Comparison of ENCODE assay signal across 28 cellular contexts in the genomic region with DNA sequence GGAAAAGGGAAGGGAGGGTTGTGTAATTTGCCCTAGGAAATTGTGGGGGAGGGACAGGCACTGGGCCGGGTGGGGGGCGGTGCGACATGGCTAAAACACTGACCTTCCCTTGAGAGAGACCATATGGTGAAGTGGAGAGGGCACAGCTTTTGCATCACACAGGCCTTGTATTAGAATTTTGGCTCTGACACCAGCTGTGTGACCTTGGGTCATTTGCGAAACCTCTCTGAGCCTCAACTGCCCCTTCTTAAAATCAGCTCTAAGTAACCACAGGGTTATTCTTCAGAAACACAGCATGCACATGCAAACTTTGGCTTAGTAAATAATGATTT. TPM values are rescaled to one million over a fixed set of nuclear protein-coding genes. Genes with fewer than 3 reads are reported as not detected.
A peak's percentile ranks its signal among the peaks of the same experiment; 100 is the strongest.
DNase-seq lines count a peak whose midpoint lies in the region; ATAC-seq, FAIRE-seq and TF ChIP-seq lines count a peak whose summit lies in the region.
"Had no signal": no experiment of that assay in that cellular context is flagged by ENCODE, and none has a peak within 500 bp of the region (broad histone marks: within the 10 kb centered on the region; RNA-seq: fewer than 3 reads in every experiment).

No MANE protein-coding gene starts in this region.

- TF ChIP-seq CTCF in HepG2 (CRISPR knock-in tag; IDR thresholded peaks at IDR 0.05) (no peak), right lobe of liver (IDR thresholded peaks at IDR 0.05) (no peak), esophagus muscularis mucosa (IDR thresholded peaks at IDR 0.05) (no peak), hepatocyte (IDR thresholded peaks at IDR 0.05; ENCODE audit: poor library complexity) (no peak), upper lobe of right lung (IDR thresholded peaks at IDR 0.05) (no peak), Peyer's patch (IDR thresholded peaks at IDR 0.05) (no peak), tibial artery (IDR thresholded peaks at IDR 0.05) (no peak)

- in situ Hi-C loops in HepG2 (cut with HindIII; ENCODE audit: extremely low pct_ligation_motif_present, low pct_unique_long_range_greater_than_20kb) = no loop called here

- H2AFZ ChIP-seq in HepG2 (ENCODE audit: low read length) = no peak overlapping the region
- no peak overlapping the region for H2AFZ ChIP-seq in hepatocyte

- BruUV-seq in HepG2 (replicated peaks; lab: Mats Ljungman, UMichigan) = no TSS peak

- H3K9me2 ChIP-seq in hepatocyte (replicated peaks; ENCODE audit: insufficient read depth) = no peaks in the 10 kb centered on the region

- H3K4me2 ChIP-seq in HepG2 (ENCODE audit: low read depth, low read length) (no peak overlapping the region), hepatocyte (no peak overlapping the region)
- H3K4me2 ChIP-seq: A549 had no signal

- POLR2A ChIA-PET in HepG2 (lab: Yijun Ruan, JAX) = no interaction called here

- DNase-seq in HepG2 (ENCODE audit: low spot score) (no peak), right lobe of liver (no peak), esophagus muscularis mucosa (ENCODE audit: extremely low spot score) (peak; percentile 88), hepatocyte (ENCODE audit: low spot score) (no peak), upper lobe of right lung (no peak), Peyer's patch (no peak), tibial artery (no peak)
- DNase-seq in activated effector memory CD4-positive, alpha-beta T cell treated with Interleukin-2 at 50 U/mL for 16 hours = no peak
- DNase-seq: activated CD4-positive, alpha-beta memory T cell treated with anti-CD3 and anti-CD28 coated beads, Interleukin-2, amount 10 ng/mL, durations not matched to agents 7 days and 5 days; activated CD4-positive, alpha-beta T cell treated with anti-CD3 and anti-CD28 coated beads for 1 hour; activated CD8-positive, alpha-beta memory T cell treated with anti-CD3 and anti-CD28 coated beads, Interleukin-2, amount 50 U/mL, for 48 hours; BE2C; CD8-positive, alpha-beta memory T cell; DMS 273 treated with DMSO at 0.1 percent for 48 hours; EL; NCI-H1105 treated with DMSO at 0.1 percent for 48 hours; NCI-H2029; RPMI8226; small intestine; stimulated activated CD4-positive, alpha-beta T cell treated with anti-CD3 and anti-CD28 coated beads, Interleukin-1b, Interleukin-23, amount 100 ng/mL, for 48 hours; transverse colon had no signal

- H3K4me1 ChIP-seq in HepG2 (ENCODE audit: insufficient read depth, low read length) (peaks cover 6% of the 10 kb centered on the region; the same call in 1 of the 2 replicates), right lobe of liver (no peaks in the 10 kb centered on the region), esophagus muscularis mucosa (no peaks in the 10 kb centered on the region), hepatocyte (ENCODE audit: insufficient read depth) (no peaks in the 10 kb centered on the region), upper lobe of right lung (no peaks in the 10 kb centered on the region), Peyer's patch (no peaks in the 10 kb centered on the region), tibial artery (peaks cover 0 to 13% (median 0%) of the 10 kb centered on the region in 4 donors)
- H3K4me1 ChIP-seq: A549, BE2C, transverse colon had no signal

- H3K27me3 ChIP-seq in HepG2 (ENCODE audit: control insufficient read depth in 1 of 2, insufficient read depth in 2 of 2, low read length in 2 of 2) = no peaks in the 10 kb centered on the region
- H3K27me3 ChIP-seq in right lobe of liver = no peaks in the 10 kb centered on the region
- H3K27me3 ChIP-seq in esophagus muscularis mucosa = no peaks in the 10 kb centered on the region
- no peaks in the 10 kb centered on the region for H3K27me3 ChIP-seq in hepatocyte
- no peaks in the 10 kb centered on the region for H3K27me3 ChIP-seq in upper lobe of right lung
- H3K27me3 ChIP-seq in Peyer's patch = no peaks in the 10 kb centered on the region
- H3K27me3 ChIP-seq in tibial artery = no peaks in the 10 kb centered on the region
- H3K27me3 ChIP-seq: transverse colon had no signal

- TF ChIP-seq POLR2A in HepG2 (IDR thresholded peaks at IDR 0.05; ENCODE audit: insufficient read depth in 1 of 2, low read depth in 2 of 2, low read length in 2 of 2) = no peak
- TF ChIP-seq POLR2A in right lobe of liver (IDR thresholded peaks at IDR 0.05) = no peak
- no peak for TF ChIP-seq POLR2A in esophagus muscularis mucosa (IDR thresholded peaks at IDR 0.05; ENCODE audit: low read depth)
- TF ChIP-seq POLR2A in Peyer's patch (IDR thresholded peaks at IDR 0.05) = no peak

- WGBS in HepG2 (ENCODE audit: low lambda C conversion rate) = 82% methylated on average over 4 of the region's 4 CpGs
- WGBS in right lobe of liver (ENCODE audit: insufficient coverage, low coverage, low lambda C conversion rate, missing lambda C conversion rate) = 78% methylated on average over 4 of the region's 4 CpGs
- WGBS in esophagus muscularis mucosa = 88% methylated on average over 4 of the region's 4 CpGs
- WGBS in hepatocyte (ENCODE audit: low lambda C conversion rate, missing lambda C conversion rate) = 80% methylated on average over 2 of the region's 4 CpGs

- intact Hi-C loops in HepG2 (cut with micrococcal nuclease; ENCODE audit: unreplicated experiment) (no loop called here), right lobe of liver (cut with DNase I) (no loop called here), esophagus muscularis mucosa (cut with DNase I) (no loop called here), upper lobe of right lung (cut with DNase I) (no loop called here), tibial artery (cut with DNase I; ENCODE audit: low total_unique reads) (no loop called here)

- no peak overlapping the region for H3K9ac ChIP-seq in HepG2 (ENCODE audit: insufficient read depth, low read depth, low read length)

- TF ChIP-seq RAD21 in HepG2 (CRISPR knock-in tag; IDR thresholded peaks at IDR 0.05) = no peak

- H3K36me3 ChIP-seq in HepG2 (replicated peaks in 1 of 2; ENCODE audit: control insufficient read depth in 1 of 2, insufficient read depth in 2 of 2, low read length in 2 of 2) = no peaks in the 10 kb centered on the region
- H3K36me3 ChIP-seq in right lobe of liver = no peaks in the 10 kb centered on the region
- no peaks in the 10 kb centered on the region for H3K36me3 ChIP-seq in esophagus muscularis mucosa
- H3K36me3 ChIP-seq in hepatocyte (replicated peaks; ENCODE audit: insufficient read depth, low read depth) = no peaks in the 10 kb centered on the region
- H3K36me3 ChIP-seq in upper lobe of right lung = no peaks in the 10 kb centered on the region
- H3K36me3 ChIP-seq in Peyer's patch = no peaks in the 10 kb centered on the region
- H3K36me3 ChIP-seq in tibial artery = no peaks in the 10 kb centered on the region
- H3K36me3 ChIP-seq: BE2C, transverse colon had no signal

- no peaks in the 10 kb centered on the region for H3K9me3 ChIP-seq in HepG2 (ENCODE audit: low read length)
- no peaks in the 10 kb centered on the region for H3K9me3 ChIP-seq in right lobe of liver
- H3K9me3 ChIP-seq in esophagus muscularis mucosa = no peaks in the 10 kb centered on the region
- H3K9me3 ChIP-seq in hepatocyte (ENCODE audit: low read depth) = no peaks in the 10 kb centered on the region
- H3K9me3 ChIP-seq in upper lobe of right lung = no peaks in the 10 kb centered on the region
- H3K9me3 ChIP-seq in Peyer's patch = no peaks in the 10 kb centered on the region
- H3K9me3 ChIP-seq in tibial artery = no peaks in the 10 kb centered on the region
- H3K9me3 ChIP-seq: A549, BE2C, transverse colon had no signal

- CTCF ChIA-PET in HepG2 (lab: Yijun Ruan, JAX; ENCODE audit: low intra/inter-chr PET ratio, low total read pairs) = no interaction called here

- TF ChIP-seq EP300 in HepG2 (IDR thresholded peaks at IDR 0.05; ENCODE audit: low read depth in 2 of 2, low read length in 2 of 2) (no peak), HepG2 (CRISPR knock-in tag; IDR thresholded peaks at IDR 0.05; ENCODE audit: borderline replicate concordance) (no peak), esophagus muscularis mucosa (IDR thresholded peaks at IDR 0.05) (no peak)

- no peak for FAIRE-seq in HepG2 (lab: Jason Lieb, UNC)
- FAIRE-seq: A549, astrocyte, endometrium, GM12891, small intestine had no signal

- H4K20me1 ChIP-seq in HepG2 (ENCODE audit: insufficient read depth, low read length) = no peaks in the 10 kb centered on the region
- peaks cover 70% of the 10 kb centered on the region for H4K20me1 ChIP-seq in hepatocyte (ENCODE audit: insufficient read depth, poor library complexity, severe bottlenecking)

- H3K4me3 ChIP-seq in HepG2 (replicated peaks in 1 of 3; ENCODE audit: insufficient read depth in 1 of 3, low read depth in 2 of 3, low read length in 3 of 3) (no peak overlapping the region), right lobe of liver (no peak overlapping the region), esophagus muscularis mucosa (no peak overlapping the region), hepatocyte (no peak overlapping the region), upper lobe of right lung (no peak overlapping the region), Peyer's patch (no peak overlapping the region), tibial artery (no peak overlapping the region)
- H3K4me3 ChIP-seq: A549, SK-N-MC, transverse colon had no signal

- ATAC-seq in HepG2 = no peak
- ATAC-seq in right lobe of liver = no peak
- peak; percentile 42 for ATAC-seq in upper lobe of right lung
- ATAC-seq: A549; activated naive CD4-positive, alpha-beta T cell treated with anti-CD3 and anti-CD28 coated beads, Interleukin-2, amount 50 U/mL, for 72 hours; activated T-helper 17 cell treated with anti-CD3 and anti-CD28 coated beads, Interleukin-2, amount 50 U/mL, for 72 hours had no signal

- H3K27ac ChIP-seq in HepG2 (ENCODE audit: extremely low read length, insufficient read depth, low read length) (no peak overlapping the region), right lobe of liver (no peak overlapping the region), esophagus muscularis mucosa (replicated peaks in 1 of 4) (no peak overlapping the region), hepatocyte (peak overlapping the region; percentile 26), upper lobe of right lung (no peak overlapping the region), Peyer's patch (no peak overlapping the region), tibial artery (no peak overlapping the region)
- H3K27ac ChIP-seq: A549, SK-N-MC had no signal

- H3K79me2 ChIP-seq in HepG2 (ENCODE audit: insufficient read depth, low read length) (no peaks in the 10 kb centered on the region), hepatocyte (peaks cover 86% of the 10 kb centered on the region)

RNA-seq across cellular contexts. Expression of a gene that starts 25.8 kb away (rescaled TPM):
- total RNA-seq in HepG2 (2016; rRNA removed; fragmentation: Illumina TruSeq; extraction: Trizol) = 0.04 TPM in 1 of 2 replicates, not detected in the other
- total RNA-seq in HepG2 (2016; cell fraction: cytosol; rRNA removed; fragmentation: Illumina TruSeq; extraction: Trizol; ENCODE audit: low read depth) = not detected in 2 replicates
- total RNA-seq in HepG2 (2016; cell fraction: insoluble cytoplasmic fraction; rRNA removed; fragmentation: Illumina TruSeq; extraction: Trizol) = 0.02 TPM in 1 of 2 replicates, not detected in the other
- not detected in 2 replicates for total RNA-seq in HepG2 (2016; cell fraction: membrane; rRNA removed; fragmentation: Illumina TruSeq; extraction: Trizol)
- not detected in 2 replicates for total RNA-seq in HepG2 (2016; cell fraction: nucleus; rRNA removed; fragmentation: Illumina TruSeq; extraction: Trizol)
- polyA plus RNA-seq in HepG2 (2011; rRNA removed) = 0.03 TPM in 1 of 2 replicates, not detected in the other
- 0.01 TPM in 1 of 2 replicates, not detected in the other for polyA plus RNA-seq in HepG2 (2011; cell fraction: cytosol; rRNA removed)
- 0.03 TPM in 1 of 2 replicates, not detected in the other for polyA plus RNA-seq in HepG2 (2011; cell fraction: nucleus; rRNA removed)
- not detected in 2 replicates for polyA plus RNA-seq in HepG2 (2012)
- polyA plus RNA-seq in HepG2 (2016; cell fraction: cytosol; fragmentation: Illumina TruSeq; extraction: Trizol; ENCODE audit: low read depth) = not detected in 2 replicates
- not detected in 2 replicates for polyA plus RNA-seq in HepG2 (2016; cell fraction: insoluble cytoplasmic fraction; fragmentation: Illumina TruSeq; extraction: Trizol; ENCODE audit: low read depth)
- not detected in 2 replicates for polyA plus RNA-seq in HepG2 (2016; cell fraction: membrane; fragmentation: Illumina TruSeq; extraction: Trizol; ENCODE audit: low read depth)
- not detected in 2 replicates for polyA plus RNA-seq in HepG2 (2016; cell fraction: nucleus; fragmentation: Illumina TruSeq; extraction: Trizol; ENCODE audit: insufficient read depth, low read depth)
- 0.26 TPM in 1 of 2 replicates, not detected in the other for polyA minus RNA-seq in HepG2 (2011; rRNA and poly(A)+ RNA removed; ENCODE audit: low replicate concordance)
- polyA minus RNA-seq in HepG2 (2011; cell fraction: cytosol; rRNA and poly(A)+ RNA removed) = not detected in 2 replicates
- polyA minus RNA-seq in HepG2 (2011; cell fraction: nucleus; rRNA and poly(A)+ RNA removed) = not detected in 2 replicates
- total RNA-seq in right lobe of liver = 10 to 100 TPM in 5 of 6 experiments, 1 to 10 TPM in 1; 7.0 to 32.6 (median 13.6) TPM
- 100 to 1,000 TPM in 3 of 4 donors, 10 to 100 TPM in 1; 95.2 to 181 (median 114) TPM for total RNA-seq in esophagus muscularis mucosa
- 102 and 117 TPM in 2 replicates for total RNA-seq in hepatocyte
- 30.1 and 36.3 TPM in 2 replicates for polyA plus RNA-seq in hepatocyte
- 91.5 TPM for total RNA-seq in upper lobe of right lung
- 100 to 1,000 TPM in 1 of 4 donors, 10 to 100 TPM in 3; 27.5 to 283 (median 60.2) TPM for total RNA-seq in Peyer's patch
- total RNA-seq: CD8-positive, alpha-beta memory T cell had no signal
- polyA plus RNA-seq: CD8-positive, alpha-beta memory T cell had no signal

Comparison
In these comparisons a context has a peak if more than half of its experiments do, and no peak if none do; other contexts are left out.
1. RNA of a gene that starts 25.8 kb away (total RNA-seq): 95.2 to 181 TPM in esophagus muscularis mucosa, 102 to 117 TPM in hepatocyte, 91.5 TPM in upper lobe of right lung (single experiment), 27.5 to 283 TPM in Peyer's patch and 7.0 to 32.6 TPM in right lobe of liver; 0.02 to 0.04 TPM in HepG2; every median in the first group is over 4 times any median in the second.